In the genomic region with DNA sequence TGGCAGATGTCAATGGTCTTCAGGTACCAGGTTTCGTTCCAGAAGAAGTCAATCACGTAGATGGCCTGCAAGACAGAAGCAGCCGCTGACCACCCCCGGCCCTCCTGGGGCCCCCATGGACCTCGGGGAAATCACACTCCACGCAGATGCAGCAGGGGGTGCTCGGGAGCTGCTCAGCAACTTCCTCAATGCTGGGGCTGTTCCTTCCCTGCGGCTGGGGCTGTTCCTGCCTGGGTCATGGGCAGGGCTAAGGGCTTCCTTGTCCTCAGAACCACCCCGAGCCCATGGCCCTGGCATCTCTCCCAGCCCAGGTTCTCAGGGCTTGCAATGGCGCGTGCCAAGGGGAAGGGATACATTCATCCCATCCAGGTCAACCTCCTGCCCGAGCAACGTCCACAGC, we compare ENCODE assay signal across 25 cellular contexts.
"Had no signal": no experiment of that assay in that cellular context is flagged by ENCODE, and none has a peak within 500 bp of the region (broad histone marks: within the 10 kb centered on the region; RNA-seq: fewer than 3 reads in every experiment).

No MANE protein-coding gene starts in this region.

- H3K27me3 Mint-ChIP-seq: activated naive CD8-positive, alpha-beta T cell; brain; naive B cell had no signal

- H3K27me3 ChIP-seq: cardiac muscle cell, testis, transverse colon had no signal

- H3K9me3 Mint-ChIP-seq: immature natural killer cell, mesothelial cell of epicardium, naive B cell had no signal

- H3K4me3 ChIP-seq: cardiac muscle cell, testis, transverse colon had no signal

- H3K27ac ChIP-seq: cardiac muscle cell, parathyroid adenoma, testis, transverse colon had no signal

- H3K36me3 Mint-ChIP-seq: activated naive CD8-positive, alpha-beta T cell had no signal

- ATAC-seq: activated CD4-positive, CD25-positive, alpha-beta regulatory T cell treated with anti-CD3 and anti-CD28 coated beads, Interleukin-2, amount 50 U/mL, for 24 hours; esophagus mucosa; left colon; right cardiac atrium had no signal

- DNase-seq: activated CD4-positive, alpha-beta T cell treated with anti-CD3 and anti-CD28 coated beads for 48 hours; activated CD4-positive, alpha-beta T cell treated with anti-CD3 and anti-CD28 coated beads, Interleukin-2, amount 50 U/mL, for 48 hours; activated CD8-positive, alpha-beta memory T cell treated with anti-CD3 and anti-CD28 coated beads for 24 hours; activated effector memory CD4-positive, alpha-beta T cell treated with Interleukin-2 at 50 U/mL for 16 hours; activated naive CD4-positive, alpha-beta T cell treated with Interleukin-2 at 50 U/mL for 16 hours; foreskin fibroblast; hypothalamus; immature natural killer cell; kidney; naive B cell; nucleus accumbens; stimulated activated CD4-positive, alpha-beta T cell treated with anti-CD3 and anti-CD28 coated beads, Interleukin-2, amount 100 ng/mL, for 48 hours; stimulated activated naive CD4-positive, alpha-beta T cell treated with Interleukin-2 at 50 U/mL for 16 hours; T-helper 2 cell; transverse colon had no signal

- H3K4me1 Mint-ChIP-seq: brain, immature natural killer cell had no signal

- H3K27ac Mint-ChIP-seq: activated naive CD8-positive, alpha-beta T cell; brain; immature natural killer cell; mesothelial cell of epicardium had no signal

- H3K4me3 Mint-ChIP-seq: activated naive CD8-positive, alpha-beta T cell; brain; immature natural killer cell; mesothelial cell of epicardium; naive B cell had no signal
